Comparison of ENCODE assay signal across 8 cellular contexts in the genomic region with DNA sequence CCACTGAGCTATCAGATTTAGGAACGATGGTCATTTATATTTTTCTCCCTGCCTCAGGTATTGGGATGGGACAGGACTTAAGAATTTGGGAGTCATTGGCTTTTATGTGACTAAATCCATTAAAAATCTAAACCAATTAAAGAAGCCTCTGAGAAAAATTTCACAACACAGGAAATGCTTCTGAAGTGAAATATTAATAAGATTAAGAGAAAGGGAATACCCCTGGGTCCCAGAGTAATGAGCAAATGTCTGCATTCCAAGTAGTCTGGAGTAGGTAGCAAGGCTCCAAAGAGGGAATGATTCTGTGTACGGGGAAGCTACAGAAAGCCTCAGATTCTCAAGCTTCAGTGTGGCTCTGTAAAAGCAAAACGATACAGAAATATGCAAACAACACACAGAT. TPM values are rescaled to one million over a fixed set of nuclear protein-coding genes. Genes with fewer than 3 reads are reported as not detected.
DNase-seq lines count a peak whose midpoint lies in the region; ATAC-seq and TF ChIP-seq lines count a peak whose summit lies in the region.

No MANE protein-coding gene starts in this region.

- intact Hi-C loops in transverse colon (cut with DNase I; ENCODE audit: low total_unique reads): no loop called here

- H3K36me3 ChIP-seq in kidney epithelial cell (ENCODE audit: control insufficient read depth, insufficient read depth, low read length): no peaks in the 10 kb centered on the region
- peaks cover 0 to 5% (median 1%) of the 10 kb centered on the region in 4 donors for H3K36me3 ChIP-seq in transverse colon

- H3K27me3 Mint-ChIP-seq in activated T-cell treated with anti-CD3 and anti-CD28 coated beads, Interleukin-2, amount 50 U/mL, for 24 hours: no peaks in the 10 kb centered on the region
- peaks cover 5% of the 10 kb centered on the region for H3K27me3 Mint-ChIP-seq in activated naive CD8-positive, alpha-beta T cell treated with anti-CD3 and anti-CD28 coated beads for 36 hours

- 25 to 42% methylated on average over 2 to 3 of the region's 3 CpGs for WGBS in transverse colon (ENCODE audit: low coverage in 1 of 2), 2 donors

- no peak for TF ChIP-seq POLR2A in transverse colon (IDR thresholded peaks at IDR 0.05)

- H3K4me3 Mint-ChIP-seq in activated T-cell treated with anti-CD3 and anti-CD28 coated beads, Interleukin-2, amount 50 U/mL, for 24 hours: peak overlapping the region; percentile 80
- peak overlapping the region; percentile 90 for H3K4me3 Mint-ChIP-seq in activated naive CD8-positive, alpha-beta T cell treated with anti-CD3 and anti-CD28 coated beads for 36 hours

- no peaks in the 10 kb centered on the region for H3K9me3 Mint-ChIP-seq in activated T-cell treated with anti-CD3 and anti-CD28 coated beads, Interleukin-2, amount 50 U/mL, for 24 hours
- no peaks in the 10 kb centered on the region for H3K9me3 Mint-ChIP-seq in activated naive CD8-positive, alpha-beta T cell treated with anti-CD3 and anti-CD28 coated beads for 36 hours

- no peaks in the 10 kb centered on the region for H3K9me3 ChIP-seq in transverse colon

- TF ChIP-seq CTCF in kidney epithelial cell (IDR thresholded peaks at IDR 0.05; ENCODE audit: insufficient read depth, low read length, poor library complexity, severe bottlenecking) (no peak), transverse colon (IDR thresholded peaks at IDR 0.05) (no peak)

- in situ Hi-C loops in transverse colon (cut with MboI; ENCODE audit: low pct_ligation_motif_present in 1 of 4, low pct_unique_long_range_greater_than_20kb in 1 of 4, low sequenced_read_pairs in 3 of 4): loop anchor here in 2 of 4 donors (25.0 kb wide), 1 partner anchor 211 kb away; a partner anchor contains a TSS

- H3K4me1 Mint-ChIP-seq in activated T-cell treated with anti-CD3 and anti-CD28 coated beads, Interleukin-2, amount 50 U/mL, for 24 hours (ENCODE audit: low read depth): peaks cover 31% of the 10 kb centered on the region
- peaks cover 12% of the 10 kb centered on the region for H3K4me1 Mint-ChIP-seq in activated naive CD8-positive, alpha-beta T cell treated with anti-CD3 and anti-CD28 coated beads for 36 hours

- no peak for DNase-seq in activated T-cell treated with anti-CD3 and anti-CD28 coated beads, Interleukin-2, amount 50 U/mL, for 24 hours
- no peak for DNase-seq in activated T-cell treated with anti-CD3 and anti-CD28 coated beads, Interleukin-2, amount 50 U/mL, for 1 hour
- no peak for DNase-seq in activated naive CD8-positive, alpha-beta T cell treated with anti-CD3 and anti-CD28 coated beads for 36 hours
- DNase-seq in kidney epithelial cell (ENCODE audit: low read depth): no peak
- DNase-seq in transverse colon: no peak
- no peak for DNase-seq in NCI-H1436 (lab: John Stamatoyannopoulos, UW)
- DNase-seq in cerebellar nuclear complex (lab: John Stamatoyannopoulos, UW): no peak

- no peak for ATAC-seq in GM21423 (IDR thresholded peaks at IDR 0.05; ENCODE audit: unreplicated experiment)

- H3K27ac Mint-ChIP-seq in activated T-cell treated with anti-CD3 and anti-CD28 coated beads, Interleukin-2, amount 50 U/mL, for 24 hours: peak overlapping the region; percentile 94
- H3K27ac Mint-ChIP-seq in activated naive CD8-positive, alpha-beta T cell treated with anti-CD3 and anti-CD28 coated beads for 36 hours: peak overlapping the region; percentile 91

- peaks cover 23% of the 10 kb centered on the region for H3K36me3 Mint-ChIP-seq in activated T-cell treated with anti-CD3 and anti-CD28 coated beads, Interleukin-2, amount 50 U/mL, for 24 hours (ENCODE audit: low read depth)
- peaks cover 2% of the 10 kb centered on the region for H3K36me3 Mint-ChIP-seq in activated naive CD8-positive, alpha-beta T cell treated with anti-CD3 and anti-CD28 coated beads for 36 hours

- H3K27me3 ChIP-seq in kidney epithelial cell (ENCODE audit: control insufficient read depth, insufficient read depth, low read length) (no peaks in the 10 kb centered on the region), transverse colon (peaks cover 9% of the 10 kb centered on the region)

- H3K27ac ChIP-seq in transverse colon: peak overlapping the region; percentile 50 to 88 (median 82)

- peaks cover 7 to 18% (median 11%) of the 10 kb centered on the region in 4 donors for H3K4me1 ChIP-seq in transverse colon

- H3K4me3 ChIP-seq in kidney epithelial cell (ENCODE audit: low read depth, low read length) (peak overlapping the region; percentile 98), transverse colon (peak overlapping the region; percentile 14 to 99 (median 75))

- TF ChIP-seq EP300 in transverse colon (IDR thresholded peaks at IDR 0.05; ENCODE audit: low read depth): no peak

RNA-seq across cellular contexts. Expression of a gene that starts 0.7 kb away (rescaled TPM):
- total RNA-seq in activated naive CD8-positive, alpha-beta T cell treated with anti-CD3 and anti-CD28 coated beads for 36 hours: 10 to 100 TPM; 62.3 to 66.6 TPM
- total RNA-seq in kidney epithelial cell (32.9 and 33.8 TPM in 2 replicates), transverse colon (10 to 100 TPM in 3 of 4 donors, 1 to 10 TPM in 1; 6.0 to 33.5 (median 23.7) TPM)

RNA-seq across cellular contexts. Expression of a gene that starts 40.6 kb away (rescaled TPM):
- total RNA-seq in activated naive CD8-positive, alpha-beta T cell treated with anti-CD3 and anti-CD28 coated beads for 36 hours: 1 to 10 TPM; 4.9 to 5.4 TPM
- total RNA-seq in kidney epithelial cell (16.5 and 18.1 TPM in 2 replicates), transverse colon (1 to 10 TPM in 1 of 4 donors, under 1 TPM in 1, not detected in 2; 0.41 to 1.3 TPM)
